8 cellular contexts compared by ENCODE assay signal in genomic region chr3:187748050-187748481, GRCh38. TPM values are rescaled to one million over a fixed set of nuclear protein-coding genes. Genes with fewer than 3 reads are reported as not detected.
DNase-seq lines count a peak whose midpoint lies in the region; ATAC-seq and TF ChIP-seq lines count a peak whose summit lies in the region.

No MANE protein-coding gene starts in this region.

- H3K27ac ChIP-seq in MM.1S (ENCODE audit: low read length), result no peak overlapping the region

- H3K36me3 Mint-ChIP-seq in activated naive CD4-positive, alpha-beta T cell treated with anti-CD3 and anti-CD28 coated beads, Interleukin-2, amount 10 ng/mL, durations not matched to agents 7 days and 5 days, result peaks cover 28% of the 10 kb centered on the region

- H3K4me2 ChIP-seq in MM.1S (ENCODE audit: low read depth, low read length), result no peak overlapping the region

- H3K9me2 ChIP-seq in MM.1S (replicated peaks; ENCODE audit: insufficient read depth, low read length), result no peaks in the 10 kb centered on the region

- no peaks in the 10 kb centered on the region for H3K79me2 ChIP-seq in MM.1S (ENCODE audit: low read length)

- no peaks in the 10 kb centered on the region for H3K36me3 ChIP-seq in MM.1S (replicated peaks; ENCODE audit: insufficient read depth, low read length)

- peak overlapping the region; percentile 99 for H3K4me3 Mint-ChIP-seq in activated naive CD4-positive, alpha-beta T cell treated with anti-CD3 and anti-CD28 coated beads, Interleukin-2, amount 10 ng/mL, durations not matched to agents 7 days and 5 days

- peak overlapping the region; percentile 100 for H3K27ac Mint-ChIP-seq in activated naive CD4-positive, alpha-beta T cell treated with anti-CD3 and anti-CD28 coated beads, Interleukin-2, amount 10 ng/mL, durations not matched to agents 7 days and 5 days

- no peaks in the 10 kb centered on the region for H3K4me1 ChIP-seq in MM.1S (ENCODE audit: low read length)

- no peak overlapping the region for H3K9ac ChIP-seq in MM.1S (ENCODE audit: low read length)

- CTCF ChIA-PET in activated naive CD4-positive, alpha-beta T cell treated with anti-CD3 and anti-CD28 coated beads, Interleukin-2, amount 10 ng/mL, durations not matched to agents 7 days and 5 days (lab: Charles Lee), result interaction anchor here (0.6 to 5.5 kb wide), 23 partner anchors 8 to 1291 kb away, joined by 3 to 50 read pairs (median 3); no protein-coding TSS in a partner anchor

- DNase-seq in AG10803 (ENCODE audit: low read depth), result peak; percentile 73
- DNase-seq in MM.1S, result peak; percentile 79
- DNase-seq in SK-N-DZ (ENCODE audit: low spot score), result peak; percentile 86
- DNase-seq in activated naive CD4-positive, alpha-beta T cell treated with anti-CD3 and anti-CD28 coated beads, Interleukin-2, amount 10 ng/mL, durations not matched to agents 7 days and 5 days, result peak; percentile 96
- DNase-seq in Right ventricle myocardium inferior (ENCODE audit: missing footprints), result peak; percentile 94
- peak; percentile 97 for DNase-seq in posterior vena cava (ENCODE audit: low spot score)
- DNase-seq in ureter (ENCODE audit: low spot score), result peak; percentile 93

- H3K9me3 Mint-ChIP-seq in activated naive CD4-positive, alpha-beta T cell treated with anti-CD3 and anti-CD28 coated beads, Interleukin-2, amount 10 ng/mL, durations not matched to agents 7 days and 5 days, result no peaks in the 10 kb centered on the region

- no peaks in the 10 kb centered on the region for H3K9me3 ChIP-seq in MM.1S (replicated peaks; ENCODE audit: insufficient read depth, low read length)

- no peak overlapping the region for H2AFZ ChIP-seq in MM.1S (ENCODE audit: low read length)

- peaks cover 11% of the 10 kb centered on the region for H3F3A ChIP-seq in MM.1S (ENCODE audit: insufficient read depth, low read length)

- H3K27me3 Mint-ChIP-seq in activated naive CD4-positive, alpha-beta T cell treated with anti-CD3 and anti-CD28 coated beads, Interleukin-2, amount 10 ng/mL, durations not matched to agents 7 days and 5 days, result peaks cover 16% of the 10 kb centered on the region

- TF ChIP-seq CTCF in AG10803 (conservative IDR thresholded peaks at IDR 0.05; ENCODE audit: low read length) (peak; percentile 99), MM.1S (IDR thresholded peaks at IDR 0.05; ENCODE audit: low read length) (peak; percentile 99)

- H3K4me3 ChIP-seq in AG10803 (ENCODE audit: low read length) (no peak overlapping the region), MM.1S (ENCODE audit: low read length) (no peak overlapping the region)

- intact Hi-C loops in Right ventricle myocardium inferior (cut with DNase I) (loop anchor here (5.0 to 10.0 kb wide), 4 partner anchors 214 to 837 kb away; no protein-coding TSS in a partner anchor), posterior vena cava (cut with DNase I) (loop anchor here (5.0 to 10.0 kb wide), 4 partner anchors 304 to 1397 kb away; partner anchors contain the start of gene LPP (in 1 of the 2))

- ATAC-seq in GM18909 (IDR thresholded peaks at IDR 0.05; ENCODE audit: poor library complexity, unreplicated experiment) (peak; percentile 53), Right ventricle myocardium inferior (peak; percentile 52)

- H4K20me1 ChIP-seq in MM.1S (ENCODE audit: insufficient read depth, low read length), result no peaks in the 10 kb centered on the region

- peaks cover 10% of the 10 kb centered on the region for H3K27me3 ChIP-seq in MM.1S (replicated peaks; ENCODE audit: insufficient read depth, low read length)

- H3K4me1 Mint-ChIP-seq in activated naive CD4-positive, alpha-beta T cell treated with anti-CD3 and anti-CD28 coated beads, Interleukin-2, amount 10 ng/mL, durations not matched to agents 7 days and 5 days, result peaks cover 61% of the 10 kb centered on the region

RNA-seq across cellular contexts. Expression of gene BCL6, which starts 2.8 kb away (rescaled TPM):
- polyA plus RNA-seq in SK-N-DZ (2014; cell fraction: cytosol; rRNA removed), result 2.7 and 5.0 TPM in 2 replicates
- polyA plus RNA-seq in SK-N-DZ (2014; cell fraction: nucleus; rRNA removed), result 11.5 and 25.7 TPM in 2 replicates
- total RNA-seq in Right ventricle myocardium inferior, result 95.5 TPM
- 100 to 1,000 TPM in 1 of 2 donors, 10 to 100 TPM in 1; 87.7 to 143 TPM for total RNA-seq in posterior vena cava
- total RNA-seq in ureter, result 90.7 TPM

RNA-seq across cellular contexts. Expression of gene RTP2, which starts 45.7 kb away (rescaled TPM):
- not detected in 2 replicates for polyA plus RNA-seq in SK-N-DZ (2014; cell fraction: cytosol; rRNA removed)
- not detected in 2 replicates for polyA plus RNA-seq in SK-N-DZ (2014; cell fraction: nucleus; rRNA removed)
- total RNA-seq in Right ventricle myocardium inferior, result not detected
- not detected for total RNA-seq in posterior vena cava
- total RNA-seq in ureter, result not detected
